20 cellular contexts compared by ENCODE assay signal in genomic region chr2:212379103-212379502, GRCh38.
DNase-seq lines count a peak whose midpoint lies in the region; ATAC-seq, FAIRE-seq and TF ChIP-seq lines count a peak whose summit lies in the region.
"Had no signal": no experiment of that assay in that cellular context is flagged by ENCODE, and none has a peak within 500 bp of the region (broad histone marks: within the 10 kb centered on the region; RNA-seq: fewer than 3 reads in every experiment).

No MANE protein-coding gene starts in this region.

- no peak overlapping the region for H3K27ac Mint-ChIP-seq in astrocyte (ENCODE audit: unreplicated experiment)
- H3K27ac Mint-ChIP-seq: B cell; CD14-positive monocyte; CD4-positive, alpha-beta T cell; CD8-positive, alpha-beta memory T cell; HFFc6 had no signal

- H3K36me3 ChIP-seq in astrocyte (ENCODE audit: insufficient read depth, low read length) (no peaks in the 10 kb centered on the region), A673 (ENCODE audit: insufficient read depth, low read length, poor library complexity, severe bottlenecking) (no peaks in the 10 kb centered on the region)
- H3K36me3 ChIP-seq: BLaER1 treated with 17β-estradiol and CSF1 and Interleukin-3, amounts not matched to agents 10 nM and 100 nM; HAP-1 had no signal

- DNase-seq in OCI-M1 (lab: John Stamatoyannopoulos, UW) (peak; percentile 20), astrocyte (ENCODE audit: low read depth) (peak; percentile 66), frontal cortex (ENCODE audit: low spot score in 2 of 2) (no peak), A673 (ENCODE audit: low spot score) (no peak), sciatic nerve (ENCODE audit: low spot score) (no peak)
- DNase-seq: CD4-positive, alpha-beta T cell; CD8-positive, alpha-beta memory T cell; DMS53; DMS79 treated with DMSO at 0.1 percent for 48 hours; GF-D8; GOT3; HFFc6 had no signal

- H3K4me1 ChIP-seq in astrocyte (ENCODE audit: insufficient read depth, low read length) (no peaks in the 10 kb centered on the region), A673 (ENCODE audit: insufficient read depth, low read length, poor library complexity, severe bottlenecking) (peaks cover 32% of the 10 kb centered on the region)
- H3K4me1 ChIP-seq: BLaER1 treated with 17β-estradiol and CSF1 and Interleukin-3, amounts not matched to agents 10 nM and 100 nM had no signal

- CTCF ChIA-PET in A673 (lab: Charles Lee) = no interaction called here

- H2AFZ ChIP-seq in astrocyte (ENCODE audit: low read depth, low read length) = no peak overlapping the region

- BruUV-seq in A673 (replicated peaks; lab: Mats Ljungman, UMichigan) = no TSS peak

- intact Hi-C loops in A673 (cut with micrococcal nuclease; ENCODE audit: unreplicated experiment) (no loop called here), sciatic nerve (cut with DNase I) (no loop called here)

- H3K9ac ChIP-seq in astrocyte (ENCODE audit: low read length) = no peak overlapping the region
- H3K9ac ChIP-seq: BLaER1 treated with 17β-estradiol and CSF1 and Interleukin-3, amounts not matched to agents 10 nM and 100 nM had no signal

- H3K27ac ChIP-seq in astrocyte (ENCODE audit: low read depth, low read length) = no peak overlapping the region
- no peak overlapping the region for H3K27ac ChIP-seq in A673 (ENCODE audit: low read depth, low read length, poor library complexity, severe bottlenecking)
- H3K27ac ChIP-seq: BLaER1 treated with 17β-estradiol and CSF1 and Interleukin-3, amounts not matched to agents 10 nM and 100 nM had no signal

- TF ChIP-seq CTCF in astrocyte (IDR thresholded peaks at IDR 0.05; ENCODE audit: insufficient read depth, low read depth, low read length) = no peak
- no peak for TF ChIP-seq CTCF in A673 (conservative IDR thresholded peaks at IDR 0.05; ENCODE audit: low read depth, low read length)

- H3K4me3 ChIP-seq in astrocyte (ENCODE audit: insufficient read depth, low read depth, low read length) (no peak overlapping the region), A673 (ENCODE audit: low read depth, low read length, poor library complexity, severe bottlenecking) (no peak overlapping the region)
- H3K4me3 ChIP-seq: BLaER1 treated with 17β-estradiol and CSF1 and Interleukin-3, amounts not matched to agents 10 nM and 100 nM; HAP-1 had no signal

- peaks cover 7% of the 10 kb centered on the region for H3K4me1 Mint-ChIP-seq in astrocyte (ENCODE audit: low read depth, unreplicated experiment)
- H3K4me1 Mint-ChIP-seq: B cell; CD14-positive monocyte; CD8-positive, alpha-beta memory T cell had no signal

- H4K20me1 ChIP-seq in astrocyte (ENCODE audit: insufficient read depth, low read length) = no peaks in the 10 kb centered on the region
- H4K20me1 ChIP-seq: BLaER1 treated with 17β-estradiol and CSF1 and Interleukin-3, amounts not matched to agents 10 nM and 100 nM had no signal

- FAIRE-seq in astrocyte (lab: Jason Lieb, UNC) (no peak), frontal cortex (lab: Jason Lieb, UNC) (peak; percentile 13)
- FAIRE-seq: GM12891, GM18507, H54 had no signal

- ATAC-seq in GM19324 (IDR thresholded peaks at IDR 0.05; ENCODE audit: low FRiP score, unreplicated experiment) = no peak
- ATAC-seq in sciatic nerve = no peak

- H3K9me3 Mint-ChIP-seq in astrocyte (ENCODE audit: unreplicated experiment) = no peaks in the 10 kb centered on the region
- H3K9me3 Mint-ChIP-seq: CD14-positive monocyte; CD4-positive, alpha-beta T cell; HFFc6 had no signal

- H3K27me3 Mint-ChIP-seq in astrocyte (ENCODE audit: low read depth, unreplicated experiment) = no peaks in the 10 kb centered on the region
- H3K27me3 Mint-ChIP-seq: B cell; CD4-positive, alpha-beta T cell; CD8-positive, alpha-beta memory T cell had no signal

- no peaks in the 10 kb centered on the region for H3K9me3 ChIP-seq in astrocyte (ENCODE audit: insufficient read depth, low read depth, low read length)
- no peaks in the 10 kb centered on the region for H3K9me3 ChIP-seq in A673 (ENCODE audit: low read depth, low read length, poor library complexity, severe bottlenecking)
- H3K9me3 ChIP-seq: BLaER1 treated with 17β-estradiol and CSF1 and Interleukin-3, amounts not matched to agents 10 nM and 100 nM; HAP-1 had no signal

- H3K4me2 ChIP-seq in astrocyte (ENCODE audit: low read length) = no peak overlapping the region
- H3K4me2 ChIP-seq: BLaER1 treated with 17β-estradiol and CSF1 and Interleukin-3, amounts not matched to agents 10 nM and 100 nM had no signal

- no peak overlapping the region for H3K4me3 Mint-ChIP-seq in astrocyte (ENCODE audit: unreplicated experiment)
- H3K4me3 Mint-ChIP-seq: B cell; CD14-positive monocyte; CD4-positive, alpha-beta T cell; CD8-positive, alpha-beta memory T cell; HFFc6 had no signal

- no peaks in the 10 kb centered on the region for H3K36me3 Mint-ChIP-seq in astrocyte (ENCODE audit: low read depth, unreplicated experiment)
- H3K36me3 Mint-ChIP-seq: CD14-positive monocyte; CD8-positive, alpha-beta memory T cell had no signal

- POLR2A ChIA-PET in A673 (lab: Charles Lee; ENCODE audit: low non-redundant PET) = no interaction called here

- H3K27me3 ChIP-seq in astrocyte (ENCODE audit: insufficient read depth, low read length) (no peaks in the 10 kb centered on the region), A673 (replicated peaks; ENCODE audit: insufficient read depth, low read depth, low read length, poor library complexity) (no peaks in the 10 kb centered on the region)
- H3K27me3 ChIP-seq: BLaER1 treated with 17β-estradiol and CSF1 and Interleukin-3, amounts not matched to agents 10 nM and 100 nM had no signal

- H3K79me2 ChIP-seq in astrocyte (ENCODE audit: insufficient read depth, low read length) = no peaks in the 10 kb centered on the region

Comparison
In these comparisons a context has a peak if more than half of its experiments do, and no peak if none do; other contexts are left out.
1. DNase-seq: peak in OCI-M1 (single experiment) and astrocyte (single experiment); none in frontal cortex (0 of 2), A673 (single experiment) and sciatic nerve (single experiment).